Comparison of ENCODE assay signal across 25 cellular contexts in genomic region chr1:155657463-155657862, GRCh38. TPM values are rescaled to one million over a fixed set of nuclear protein-coding genes. Genes with fewer than 3 reads are reported as not detected.
DNase-seq lines count a peak whose midpoint lies in the region; ATAC-seq and TF ChIP-seq lines count a peak whose summit lies in the region.
"Had no signal": no experiment of that assay in that cellular context is flagged by ENCODE, and none has a peak within 500 bp of the region (broad histone marks: within the 10 kb centered on the region; RNA-seq: fewer than 3 reads in every experiment).

No MANE protein-coding gene starts in this region.

- TF ChIP-seq CTCF in CD8-positive, alpha-beta T cell (IDR thresholded peaks at IDR 0.05) = no peak

- H3K4me3 ChIP-seq in CD8-positive, alpha-beta T cell (ENCODE audit: low read depth, low read length) = no peak overlapping the region
- H3K4me3 ChIP-seq: heart right ventricle, lung, skin epidermis had no signal

- H3K4me1 ChIP-seq in CD8-positive, alpha-beta T cell (ENCODE audit: insufficient read depth, low read length) = no peaks in the 10 kb centered on the region

- no peak overlapping the region for H3K4me3 Mint-ChIP-seq in CD8-positive, alpha-beta T cell
- no peak overlapping the region for H3K4me3 Mint-ChIP-seq in T-helper 17 cell
- H3K4me3 Mint-ChIP-seq: activated B cell treated with CpG ODN at 0.5 μM for 24 hours; activated CD4-positive, alpha-beta T cell treated with anti-CD3 and anti-CD28 coated beads, Interleukin-2, amount 10 ng/mL, durations not matched to agents 7 days and 5 days; activated naive CD8-positive, alpha-beta T cell treated with anti-CD3 and anti-CD28 coated beads, Interleukin-2, amount 10 ng/mL, durations not matched to agents 7 days and 5 days; naive thymus-derived CD8-positive, alpha-beta T cell; stimulated activated memory B cell treated with anti-CD40 and anti-IgM and Interleukin-4, amounts not matched to agents 10 μg/mL and 1 μg/mL and 100 μg/mL, for 72 hours; type B pancreatic cell had no signal

- H3K36me3 ChIP-seq in CD8-positive, alpha-beta T cell (ENCODE audit: insufficient read depth, low read length) = peaks cover 9% of the 10 kb centered on the region

- CTCF ChIA-PET in CD8-positive, alpha-beta T cell (lab: Charles Lee) = no interaction called here

- no peaks in the 10 kb centered on the region for H3K4me1 Mint-ChIP-seq in CD8-positive, alpha-beta T cell (ENCODE audit: low read depth)
- H3K4me1 Mint-ChIP-seq in T-helper 17 cell = no peaks in the 10 kb centered on the region
- H3K4me1 Mint-ChIP-seq: activated B cell treated with CpG ODN at 0.5 μM for 24 hours; activated CD4-positive, alpha-beta T cell treated with anti-CD3 and anti-CD28 coated beads, Interleukin-2, amount 10 ng/mL, durations not matched to agents 7 days and 5 days; activated naive CD8-positive, alpha-beta T cell treated with anti-CD3 and anti-CD28 coated beads, Interleukin-2, amount 10 ng/mL, durations not matched to agents 7 days and 5 days; stimulated activated memory B cell treated with anti-CD40 and anti-IgM and Interleukin-4, amounts not matched to agents 10 μg/mL and 1 μg/mL and 100 μg/mL, for 72 hours had no signal

- POLR2A ChIA-PET in CD8-positive, alpha-beta T cell (lab: Charles Lee) = no interaction called here

- peaks cover 39% of the 10 kb centered on the region for H3K36me3 Mint-ChIP-seq in CD8-positive, alpha-beta T cell
- H3K36me3 Mint-ChIP-seq in T-helper 17 cell (ENCODE audit: low read depth) = peaks cover 2% of the 10 kb centered on the region

- H3K27ac ChIP-seq in CD8-positive, alpha-beta T cell (ENCODE audit: low read depth, low read length) = no peak overlapping the region
- H3K27ac ChIP-seq: heart right ventricle, skin epidermis had no signal

- peak overlapping the region; percentile 35 for H3K27ac Mint-ChIP-seq in CD8-positive, alpha-beta T cell
- peak overlapping the region; percentile 32 for H3K27ac Mint-ChIP-seq in T-helper 17 cell
- H3K27ac Mint-ChIP-seq: activated B cell treated with CpG ODN at 0.5 μM for 24 hours; activated CD4-positive, alpha-beta T cell treated with anti-CD3 and anti-CD28 coated beads, Interleukin-2, amount 10 ng/mL, durations not matched to agents 7 days and 5 days; activated naive CD8-positive, alpha-beta T cell treated with anti-CD3 and anti-CD28 coated beads, Interleukin-2, amount 10 ng/mL, durations not matched to agents 7 days and 5 days; stimulated activated memory B cell treated with anti-CD40 and anti-IgM and Interleukin-4, amounts not matched to agents 10 μg/mL and 1 μg/mL and 100 μg/mL, for 72 hours; type B pancreatic cell had no signal

- intact Hi-C loops in CD8-positive, alpha-beta T cell (cut with DNase I, micrococcal nuclease) = no loop called here

- no peaks in the 10 kb centered on the region for H3K9me3 Mint-ChIP-seq in CD8-positive, alpha-beta T cell
- H3K9me3 Mint-ChIP-seq: activated B cell treated with CpG ODN at 0.5 μM for 24 hours; activated CD4-positive, alpha-beta T cell treated with anti-CD3 and anti-CD28 coated beads, Interleukin-2, amount 10 ng/mL, durations not matched to agents 7 days and 5 days; activated naive CD8-positive, alpha-beta T cell treated with anti-CD3 and anti-CD28 coated beads, Interleukin-2, amount 10 ng/mL, durations not matched to agents 7 days and 5 days; naive thymus-derived CD8-positive, alpha-beta T cell; stimulated activated memory B cell treated with anti-CD40 and anti-IgM and Interleukin-4, amounts not matched to agents 10 μg/mL and 1 μg/mL and 100 μg/mL, for 72 hours; type B pancreatic cell had no signal

- H3K27me3 ChIP-seq in CD8-positive, alpha-beta T cell (ENCODE audit: insufficient read depth, low read length) = no peaks in the 10 kb centered on the region
- H3K27me3 ChIP-seq: heart right ventricle had no signal

- DNase-seq in CD8-positive, alpha-beta T cell = no peak
- DNase-seq in DMS79 (lab: John Stamatoyannopoulos, UW) (peak; percentile 61), NCI-H2029 treated with DMSO at 0.1 percent for 48 hours (lab: John Stamatoyannopoulos, UW) (peak; percentile 80), T-helper 17 cell (no peak), inferior parietal cortex (ENCODE audit: extremely low spot score) (no peak), NCI-H1417 treated with DMSO at 0.1 percent for 48 hours (lab: John Stamatoyannopoulos, UW) (no peak), NCI-H128 (lab: John Stamatoyannopoulos, UW; ENCODE audit: unreplicated experiment) (no peak)
- DNase-seq: activated B cell treated with CpG ODN at 0.5 μM for 24 hours; activated CD4-positive, alpha-beta T cell treated with anti-CD3 and anti-CD28 coated beads, Interleukin-2, amount 10 ng/mL, durations not matched to agents 7 days and 5 days; activated gamma-delta T cell treated with Interleukin-2 at 50 U/mL for 16 hours; activated naive CD8-positive, alpha-beta T cell treated with anti-CD3 and anti-CD28 coated beads, Interleukin-2, amount 10 ng/mL, durations not matched to agents 7 days and 5 days; activated T-cell treated with anti-CD3 and anti-CD28 coated beads, Interleukin-2, amount 50 U/mL, for 48 hours; central memory CD4-positive, alpha-beta T cell; dermis blood vessel endothelial cell; GF-D8; heart right ventricle; Karpas-422; naive thymus-derived CD8-positive, alpha-beta T cell; NCI-H187; NCI-H748 treated with DMSO at 0.1 percent for 48 hours; RPMI8226 had no signal

- no peaks in the 10 kb centered on the region for H3K27me3 Mint-ChIP-seq in CD8-positive, alpha-beta T cell (ENCODE audit: low read depth)
- H3K27me3 Mint-ChIP-seq in T-helper 17 cell = no peaks in the 10 kb centered on the region
- H3K27me3 Mint-ChIP-seq: activated B cell treated with CpG ODN at 0.5 μM for 24 hours; activated naive CD8-positive, alpha-beta T cell treated with anti-CD3 and anti-CD28 coated beads, Interleukin-2, amount 10 ng/mL, durations not matched to agents 7 days and 5 days; naive thymus-derived CD8-positive, alpha-beta T cell; stimulated activated memory B cell treated with anti-CD40 and anti-IgM and Interleukin-4, amounts not matched to agents 10 μg/mL and 1 μg/mL and 100 μg/mL, for 72 hours; type B pancreatic cell had no signal

- H3K9me3 ChIP-seq in CD8-positive, alpha-beta T cell (ENCODE audit: low read length) = no peaks in the 10 kb centered on the region
- H3K9me3 ChIP-seq in T-helper 17 cell (ENCODE audit: control insufficient read depth, low read length, poor library complexity, severe bottlenecking) = no peaks in the 10 kb centered on the region
- H3K9me3 ChIP-seq: heart right ventricle had no signal

- ATAC-seq in CD8-positive, alpha-beta T cell = no peak
- ATAC-seq in T-helper 17 cell = no peak
- ATAC-seq: stimulated activated memory B cell treated with anti-CD40 and anti-IgM and Interleukin-4, amounts not matched to agents 10 μg/mL and 1 μg/mL and 100 μg/mL, for 72 hours had no signal

RNA-seq across cellular contexts. Expression of gene YY1AP1, which starts 31.1 kb away (rescaled TPM):
- total RNA-seq in CD8-positive, alpha-beta T cell = 100 to 1,000 TPM; 122 to 138 TPM
- 10 to 100 TPM; 85.0 to 86.4 TPM for total RNA-seq in T-helper 17 cell

RNA-seq across cellular contexts. Expression of gene DAP3, which starts 31.4 kb away (rescaled TPM):
- 10 to 100 TPM; 88.8 to 96.1 TPM for total RNA-seq in CD8-positive, alpha-beta T cell
- total RNA-seq in T-helper 17 cell = 100 to 1,000 TPM in 1 of 2 donors, 10 to 100 TPM in 1; 98.9 to 127 TPM

RNA-seq across cellular contexts. Expression of gene MSTO1, which starts 47.4 kb away (rescaled TPM):
- total RNA-seq in CD8-positive, alpha-beta T cell = 10 to 100 TPM; 66.4 to 70.2 TPM
- total RNA-seq in T-helper 17 cell = 10 to 100 TPM; 49.2 to 60.1 TPM

Comparison
In these comparisons a context has a peak if more than half of its experiments do, and no peak if none do; other contexts are left out.
1. DNase-seq: peak in DMS79 (single experiment) and NCI-H2029 treated with DMSO at 0.1 percent for 48 hours (single experiment); none in CD8-positive, alpha-beta T cell (0 of 7), T-helper 17 cell (0 of 3), inferior parietal cortex (single experiment), NCI-H1417 treated with DMSO at 0.1 percent for 48 hours (single experiment) and NCI-H128 (single experiment).